In genomic region chr16:87896924-87897562, GRCh38 we compare ENCODE assay signal across 16 cellular contexts. TPM values are rescaled to one million over a fixed set of nuclear protein-coding genes. Genes with fewer than 3 reads are reported as not detected.
DNase-seq lines count a peak whose midpoint lies in the region; ATAC-seq and TF ChIP-seq lines count a peak whose summit lies in the region.
"Had no signal": no experiment of that assay in that cellular context is flagged by ENCODE, and none has a peak within 500 bp of the region (broad histone marks: within the 10 kb centered on the region; RNA-seq: fewer than 3 reads in every experiment).

No MANE protein-coding gene starts in this region.

- WGBS in tibial nerve, 2 donors, result 72 to 75% methylated on average over 13 to 17 of the region's 17 CpGs

- H3K27me3 ChIP-seq in Peyer's patch (no peaks in the 10 kb centered on the region), tibial nerve (peaks cover 0 to 7% of the 10 kb centered on the region in 2 donors)
- H3K27me3 ChIP-seq: body of pancreas had no signal

- no peak for ATAC-seq in stimulated activated effector memory CD8-positive, alpha-beta T cell treated with anti-CD3 and anti-CD28 coated beads, Interleukin-12 subunit alpha, Interleukin-12 subunit beta, amount 100 ng/mL, for 72 hours
- ATAC-seq in GM19023 (IDR thresholded peaks at IDR 0.05; ENCODE audit: unreplicated experiment), result no peak
- ATAC-seq: body of pancreas had no signal

- H3K9me3 ChIP-seq in Peyer's patch, result no peaks in the 10 kb centered on the region
- no peaks in the 10 kb centered on the region for H3K9me3 ChIP-seq in tibial nerve
- H3K9me3 ChIP-seq: body of pancreas, SK-N-SH had no signal

- TF ChIP-seq CTCF in Peyer's patch (IDR thresholded peaks at IDR 0.05) (no peak), tibial nerve (IDR thresholded peaks at IDR 0.05) (no peak)

- CTCF ChIA-PET in activated CD4-positive, alpha-beta T cell treated with anti-CD3 and anti-CD28 coated beads, Interleukin-2, amount 10 ng/mL, durations not matched to agents 7 days and 5 days (lab: Charles Lee), result interaction anchor here (1.5 to 6.7 kb wide), 8 partner anchors 9 to 117 kb away, joined by 3 to 39 read pairs (median 8); no protein-coding TSS in a partner anchor

- POLR2A ChIA-PET in activated CD4-positive, alpha-beta T cell treated with anti-CD3 and anti-CD28 coated beads, Interleukin-2, amount 10 ng/mL, durations not matched to agents 7 days and 5 days (lab: Charles Lee), result interaction anchor here (1.7 to 1.8 kb wide), 2 partner anchors 28 to 56 kb away, joined by 4 to 5 read pairs; partner anchors contain the start of gene SLC7A5

- H3K36me3 ChIP-seq in Peyer's patch, result no peaks in the 10 kb centered on the region
- no peaks in the 10 kb centered on the region for H3K36me3 ChIP-seq in tibial nerve

- H3K4me1 Mint-ChIP-seq in activated CD4-positive, alpha-beta T cell treated with anti-CD3 and anti-CD28 coated beads, Interleukin-2, amount 10 ng/mL, durations not matched to agents 7 days and 5 days, result peaks cover 57% of the 10 kb centered on the region
- peaks cover 51% of the 10 kb centered on the region for H3K4me1 Mint-ChIP-seq in stimulated activated effector memory CD8-positive, alpha-beta T cell treated with anti-CD3 and anti-CD28 coated beads, Interleukin-12 subunit alpha, Interleukin-12 subunit beta, amount 100 ng/mL, for 72 hours

- peak overlapping the region; percentile 66 for H3K4me3 Mint-ChIP-seq in activated CD4-positive, alpha-beta T cell treated with anti-CD3 and anti-CD28 coated beads, Interleukin-2, amount 10 ng/mL, durations not matched to agents 7 days and 5 days
- peak overlapping the region; percentile 76 for H3K4me3 Mint-ChIP-seq in stimulated activated effector memory CD8-positive, alpha-beta T cell treated with anti-CD3 and anti-CD28 coated beads, Interleukin-12 subunit alpha, Interleukin-12 subunit beta, amount 100 ng/mL, for 72 hours

- DNase-seq in activated CD4-positive, alpha-beta T cell treated with anti-CD3 and anti-CD28 coated beads, Interleukin-2, amount 10 ng/mL, durations not matched to agents 7 days and 5 days, result no peak
- no peak for DNase-seq in activated CD4-positive, alpha-beta T cell treated with anti-CD3 and anti-CD28 coated beads, Interleukin-2, amount 50 U/mL, for 48 hours
- DNase-seq in Peyer's patch (no peak), caudate nucleus (lab: John Stamatoyannopoulos, UW) (no peak), OCI-M1 (lab: John Stamatoyannopoulos, UW) (no peak), tibial nerve (ENCODE audit: low spot score in 2 of 2) (no peak)
- DNase-seq in stimulated activated effector memory CD8-positive, alpha-beta T cell treated with anti-CD3 and anti-CD28 coated beads, Interleukin-12 subunit alpha, Interleukin-12 subunit beta, amount 100 ng/mL, for 72 hours (ENCODE audit: low spot score in 2 of 2), result peak in 1 of 2 donors; percentile 58
- DNase-seq: body of pancreas, GF-D8, NCI-H146, NCI-H446, SK-N-SH had no signal

- no peak for TF ChIP-seq POLR2A in Peyer's patch (IDR thresholded peaks at IDR 0.05)
- TF ChIP-seq POLR2A in tibial nerve (IDR thresholded peaks at IDR 0.05), result no peak

- no peaks in the 10 kb centered on the region for H3K27me3 Mint-ChIP-seq in activated CD4-positive, alpha-beta T cell treated with anti-CD3 and anti-CD28 coated beads, Interleukin-2, amount 10 ng/mL, durations not matched to agents 7 days and 5 days

- no peaks in the 10 kb centered on the region for H3K9me3 Mint-ChIP-seq in activated CD4-positive, alpha-beta T cell treated with anti-CD3 and anti-CD28 coated beads, Interleukin-2, amount 10 ng/mL, durations not matched to agents 7 days and 5 days
- no peaks in the 10 kb centered on the region for H3K9me3 Mint-ChIP-seq in stimulated activated effector memory CD8-positive, alpha-beta T cell treated with anti-CD3 and anti-CD28 coated beads, Interleukin-12 subunit alpha, Interleukin-12 subunit beta, amount 100 ng/mL, for 72 hours

- H3K36me3 Mint-ChIP-seq in activated CD4-positive, alpha-beta T cell treated with anti-CD3 and anti-CD28 coated beads, Interleukin-2, amount 10 ng/mL, durations not matched to agents 7 days and 5 days (ENCODE audit: low read depth), result no peaks in the 10 kb centered on the region
- peaks cover 14% of the 10 kb centered on the region for H3K36me3 Mint-ChIP-seq in stimulated activated effector memory CD8-positive, alpha-beta T cell treated with anti-CD3 and anti-CD28 coated beads, Interleukin-12 subunit alpha, Interleukin-12 subunit beta, amount 100 ng/mL, for 72 hours

- no peak for TF ChIP-seq EP300 in tibial nerve (IDR thresholded peaks at IDR 0.05)

- peak overlapping the region; percentile 98 for H3K27ac Mint-ChIP-seq in activated CD4-positive, alpha-beta T cell treated with anti-CD3 and anti-CD28 coated beads, Interleukin-2, amount 10 ng/mL, durations not matched to agents 7 days and 5 days
- peak overlapping the region; percentile 96 for H3K27ac Mint-ChIP-seq in stimulated activated effector memory CD8-positive, alpha-beta T cell treated with anti-CD3 and anti-CD28 coated beads, Interleukin-12 subunit alpha, Interleukin-12 subunit beta, amount 100 ng/mL, for 72 hours
- H3K27ac Mint-ChIP-seq: progenitor cell of endocrine pancreas had no signal

- H3K4me1 ChIP-seq in Peyer's patch, result peaks cover 0 to 4% (median 0%) of the 10 kb centered on the region in 4 donors
- H3K4me1 ChIP-seq in tibial nerve, result no peaks in the 10 kb centered on the region
- H3K4me1 ChIP-seq: body of pancreas had no signal

- no peak overlapping the region for H3K4me3 ChIP-seq in Peyer's patch
- no peak overlapping the region for H3K4me3 ChIP-seq in tibial nerve
- H3K4me3 ChIP-seq: body of pancreas had no signal

- H3K27ac ChIP-seq in Peyer's patch (peak overlapping the region; percentile 3 to 57 (median 34)), caudate nucleus (ENCODE audit: low read depth, low read length) (peak overlapping the region; percentile 16), tibial nerve (peak overlapping the region in 1 of 4 donors; percentile 40)
- H3K27ac ChIP-seq: body of pancreas had no signal

RNA-seq across cellular contexts. Expression of gene SLC7A5, which starts 27.7 kb away (rescaled TPM):
- 10 to 100 TPM; 73.1 to 77.1 TPM for total RNA-seq in activated CD4-positive, alpha-beta T cell treated with anti-CD3 and anti-CD28 coated beads, Interleukin-2, amount 10 ng/mL, durations not matched to agents 7 days and 5 days
- total RNA-seq in Peyer's patch (1 to 10 TPM; 3.2 to 4.7 (median 3.9) TPM), tibial nerve (1 to 10 TPM; 5.5 to 6.6 (median 6.0) TPM)

RNA-seq across cellular contexts. Expression of gene CA5A, which starts 39.3 kb away (rescaled TPM):
- not detected for total RNA-seq in activated CD4-positive, alpha-beta T cell treated with anti-CD3 and anti-CD28 coated beads, Interleukin-2, amount 10 ng/mL, durations not matched to agents 7 days and 5 days
- total RNA-seq in Peyer's patch, result not detected
- total RNA-seq in tibial nerve, result not detected
- total RNA-seq: A673, body of pancreas, LHCN-M2 had no signal

RNA-seq across cellular contexts. Expression of gene BANP, which starts 54.2 kb away (rescaled TPM):
- total RNA-seq in activated CD4-positive, alpha-beta T cell treated with anti-CD3 and anti-CD28 coated beads, Interleukin-2, amount 10 ng/mL, durations not matched to agents 7 days and 5 days, result 10 to 100 TPM; 43.2 to 45.5 TPM
- total RNA-seq in Peyer's patch (100 to 1,000 TPM in 1 of 4 donors, 10 to 100 TPM in 3; 27.6 to 113 (median 42.7) TPM), tibial nerve (10 to 100 TPM; 21.9 to 27.3 (median 24.6) TPM)

Comparison
In these comparisons a context has a peak if more than half of its experiments do, and no peak if none do; other contexts are left out.
1. RNA of gene SLC7A5, which starts 27.7 kb away (total RNA-seq): 73.1 to 77.1 TPM in activated CD4-positive, alpha-beta T cell treated with anti-CD3 and anti-CD28 coated beads, Interleukin-2, amount 10 ng/mL, durations not matched to agents 7 days and 5 days; 5.5 to 6.6 TPM in tibial nerve and 3.2 to 4.7 TPM in Peyer's patch; every median in the first group is over 4 times any median in the second.